Comparison of ENCODE assay signal across 16 cellular contexts in the genomic region with DNA sequence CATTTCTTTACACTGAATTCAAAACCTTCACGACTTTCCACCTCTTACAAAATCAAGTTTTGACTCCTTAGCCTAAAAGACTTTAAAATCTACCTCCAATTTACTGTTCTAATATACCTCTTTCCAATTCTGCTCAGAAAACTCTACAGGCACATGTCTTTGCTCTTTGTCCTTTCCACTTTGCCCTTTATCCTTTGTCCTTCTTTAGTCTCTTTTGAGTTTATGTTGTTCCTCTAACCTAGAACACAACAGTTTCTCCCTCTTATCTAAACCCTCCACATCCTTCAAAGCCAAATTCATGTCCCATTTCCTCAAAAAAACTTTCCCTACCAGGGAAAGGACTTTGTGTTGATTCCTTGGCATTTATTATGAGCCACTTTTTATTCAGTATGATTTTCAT. TPM values are rescaled to one million over a fixed set of nuclear protein-coding genes. Genes with fewer than 3 reads are reported as not detected.
DNase-seq lines count a peak whose midpoint lies in the region; ATAC-seq, FAIRE-seq and TF ChIP-seq lines count a peak whose summit lies in the region.
"Had no signal": no experiment of that assay in that cellular context is flagged by ENCODE, and none has a peak within 500 bp of the region (broad histone marks: within the 10 kb centered on the region; RNA-seq: fewer than 3 reads in every experiment).

No MANE protein-coding gene starts in this region.

- H3K36me3 ChIP-seq in PC-9 (ENCODE audit: low read depth) (0 out of 2 replicates have a peak, but pooled peaks cover 4% of the 10 kb centered on the region), iPS-15b (ENCODE audit: control insufficient read depth, insufficient read depth, low read length) (no peaks in the 10 kb centered on the region)

- H3K4me3 ChIP-seq in PC-9 (peak overlapping the region; percentile 86; the same call in 1 of the 2 replicates), iPS-15b (ENCODE audit: low read depth, low read length) (peak overlapping the region; percentile 1)

- H3K27me3 ChIP-seq in PC-9 (ENCODE audit: insufficient read depth, low read depth) (no peaks in the 10 kb centered on the region), iPS-15b (ENCODE audit: control insufficient read depth, insufficient read depth, low read length) (no peaks in the 10 kb centered on the region)

- no peak for FAIRE-seq in GM19239 (lab: Jason Lieb, UNC)
- FAIRE-seq: endothelial cell of umbilical vein, frontal cortex had no signal

- POLR2A ChIA-PET in PC-9 (lab: Charles Lee; ENCODE audit: unreplicated experiment): no interaction called here

- no peaks in the 10 kb centered on the region for H3K27me3 Mint-ChIP-seq in stimulated activated naive CD8-positive, alpha-beta T cell treated with anti-CD3 and anti-CD28 coated beads, Interleukin-15, Interleukin-2, amounts not matched to agents 100 ng/mL and 50 ng/mL, for 24 hours
- H3K27me3 Mint-ChIP-seq in stimulated activated naive CD8-positive, alpha-beta T cell treated with anti-CD3 and anti-CD28 coated beads, Interleukin-15, amount 100 ng/mL, for 72 hours: no peaks in the 10 kb centered on the region
- H3K27me3 Mint-ChIP-seq in stimulated activated naive B cell treated with anti-CD40 and anti-IgM and Interleukin-4, amounts not matched to agents 10 μg/mL and 1 μg/mL and 100 μg/mL, for 72 hours: no peaks in the 10 kb centered on the region

- H3K4me3 Mint-ChIP-seq in stimulated activated naive CD8-positive, alpha-beta T cell treated with anti-CD3 and anti-CD28 coated beads, Interleukin-15, Interleukin-2, amounts not matched to agents 100 ng/mL and 50 ng/mL, for 24 hours: peak overlapping the region; percentile 12
- H3K4me3 Mint-ChIP-seq in stimulated activated naive CD8-positive, alpha-beta T cell treated with anti-CD3 and anti-CD28 coated beads, Interleukin-15, amount 100 ng/mL, for 72 hours: no peak overlapping the region
- no peak overlapping the region for H3K4me3 Mint-ChIP-seq in stimulated activated naive B cell treated with anti-CD40 and anti-IgM and Interleukin-4, amounts not matched to agents 10 μg/mL and 1 μg/mL and 100 μg/mL, for 72 hours

- H3K9ac ChIP-seq in iPS-15b (ENCODE audit: low read depth, low read length): no peak overlapping the region

- no peak overlapping the region for H3K27ac ChIP-seq in PC-9

- H3K9me3 ChIP-seq in PC-9 (ENCODE audit: insufficient read depth, low read depth): no peaks in the 10 kb centered on the region
- H3K9me3 ChIP-seq in iPS-15b (ENCODE audit: control insufficient read depth, insufficient read depth, low read length): no peaks in the 10 kb centered on the region

- H3K9me3 Mint-ChIP-seq in stimulated activated naive CD8-positive, alpha-beta T cell treated with anti-CD3 and anti-CD28 coated beads, Interleukin-15, Interleukin-2, amounts not matched to agents 100 ng/mL and 50 ng/mL, for 24 hours: no peaks in the 10 kb centered on the region
- no peaks in the 10 kb centered on the region for H3K9me3 Mint-ChIP-seq in stimulated activated naive CD8-positive, alpha-beta T cell treated with anti-CD3 and anti-CD28 coated beads, Interleukin-15, amount 100 ng/mL, for 72 hours
- H3K9me3 Mint-ChIP-seq in stimulated activated naive B cell treated with anti-CD40 and anti-IgM and Interleukin-4, amounts not matched to agents 10 μg/mL and 1 μg/mL and 100 μg/mL, for 72 hours: no peaks in the 10 kb centered on the region
- H3K9me3 Mint-ChIP-seq: stimulated activated effector memory CD8-positive, alpha-beta T cell treated with anti-CD3 and anti-CD28 coated beads, Interleukin-12 subunit alpha, Interleukin-12 subunit beta, amount 100 ng/mL, for 72 hours had no signal

- no peak overlapping the region for H2AFZ ChIP-seq in PC-9

- no peak for DNase-seq in stimulated activated naive CD8-positive, alpha-beta T cell treated with anti-CD3 and anti-CD28 coated beads, Interleukin-15, amount 100 ng/mL, for 72 hours
- DNase-seq in PC-9: no peak
- no peak for DNase-seq in GM19239 (ENCODE audit: insufficient read length, low spot score)
- DNase-seq in SHP77 treated with DMSO at 0.1 percent for 48 hours (lab: John Stamatoyannopoulos, UW): no peak
- no peak for DNase-seq in stimulated activated naive B cell treated with anti-CD40 and anti-IgM and Interleukin-4, amounts not matched to agents 10 μg/mL and 1 μg/mL and 100 μg/mL, for 72 hours
- DNase-seq: activated CD4-positive, alpha-beta T cell treated with anti-CD3 and anti-CD28 coated beads, Interleukin-2, amount 50 U/mL, for 1 hour; amniotic stem cell; NCI-H345; SHP77; T1000 had no signal

- peaks cover 19% of the 10 kb centered on the region for H3K79me2 ChIP-seq in PC-9 (ENCODE audit: low read depth)

- ATAC-seq in stimulated activated naive CD8-positive, alpha-beta T cell treated with anti-CD3 and anti-CD28 coated beads, Interleukin-15, amount 100 ng/mL, for 72 hours: no peak
- ATAC-seq in HG02938 (IDR thresholded peaks at IDR 0.05; ENCODE audit: unreplicated experiment): no peak
- ATAC-seq in stimulated activated naive B cell treated with anti-CD40 and anti-IgM and Interleukin-4, amounts not matched to agents 10 μg/mL and 1 μg/mL and 100 μg/mL, for 72 hours (replicated peaks): no peak
- ATAC-seq: stimulated activated effector memory CD8-positive, alpha-beta T cell treated with anti-CD3 and anti-CD28 coated beads, Interleukin-12 subunit alpha, Interleukin-12 subunit beta, amount 100 ng/mL, for 72 hours had no signal

- TF ChIP-seq CTCF in PC-9 (conservative IDR thresholded peaks at IDR 0.05): no peak

- CTCF ChIA-PET in PC-9 (lab: Charles Lee): no interaction called here

- H3K4me2 ChIP-seq in PC-9: peak overlapping the region; percentile 96

- no peaks in the 10 kb centered on the region for H3K9me2 ChIP-seq in PC-9 (ENCODE audit: insufficient read depth)

- no peak overlapping the region for H3K27ac Mint-ChIP-seq in stimulated activated naive CD8-positive, alpha-beta T cell treated with anti-CD3 and anti-CD28 coated beads, Interleukin-15, Interleukin-2, amounts not matched to agents 100 ng/mL and 50 ng/mL, for 24 hours
- no peak overlapping the region for H3K27ac Mint-ChIP-seq in stimulated activated naive CD8-positive, alpha-beta T cell treated with anti-CD3 and anti-CD28 coated beads, Interleukin-15, amount 100 ng/mL, for 72 hours
- H3K27ac Mint-ChIP-seq in stimulated activated naive B cell treated with anti-CD40 and anti-IgM and Interleukin-4, amounts not matched to agents 10 μg/mL and 1 μg/mL and 100 μg/mL, for 72 hours: no peak overlapping the region

- peaks cover 12% of the 10 kb centered on the region for H3K36me3 Mint-ChIP-seq in stimulated activated naive CD8-positive, alpha-beta T cell treated with anti-CD3 and anti-CD28 coated beads, Interleukin-15, Interleukin-2, amounts not matched to agents 100 ng/mL and 50 ng/mL, for 24 hours (ENCODE audit: low read depth)
- H3K36me3 Mint-ChIP-seq in stimulated activated naive B cell treated with anti-CD40 and anti-IgM and Interleukin-4, amounts not matched to agents 10 μg/mL and 1 μg/mL and 100 μg/mL, for 72 hours: peaks cover 11 to 22% of the 10 kb centered on the region in 2 donors

- intact Hi-C loops in PC-9 (cut with micrococcal nuclease; ENCODE audit: unreplicated experiment): no loop called here

- no peaks in the 10 kb centered on the region for H4K20me1 ChIP-seq in PC-9 (ENCODE audit: insufficient read depth)

- peaks cover 20% of the 10 kb centered on the region for H3K4me1 ChIP-seq in PC-9 (replicated peaks; ENCODE audit: insufficient read depth)
- H3K4me1 ChIP-seq in iPS-15b (ENCODE audit: control insufficient read depth, insufficient read depth, low read length): peaks cover 5% of the 10 kb centered on the region

- H3K4me1 Mint-ChIP-seq in stimulated activated naive CD8-positive, alpha-beta T cell treated with anti-CD3 and anti-CD28 coated beads, Interleukin-15, Interleukin-2, amounts not matched to agents 100 ng/mL and 50 ng/mL, for 24 hours (ENCODE audit: low read depth): peaks cover 33% of the 10 kb centered on the region
- H3K4me1 Mint-ChIP-seq in stimulated activated naive CD8-positive, alpha-beta T cell treated with anti-CD3 and anti-CD28 coated beads, Interleukin-15, amount 100 ng/mL, for 72 hours: peaks cover 34% of the 10 kb centered on the region
- H3K4me1 Mint-ChIP-seq in stimulated activated naive B cell treated with anti-CD40 and anti-IgM and Interleukin-4, amounts not matched to agents 10 μg/mL and 1 μg/mL and 100 μg/mL, for 72 hours: peaks cover 18 to 32% of the 10 kb centered on the region in 2 donors

- BruUV-seq in PC-9 (replicated peaks; lab: Mats Ljungman, UMichigan): no TSS peak

- H3F3A ChIP-seq in PC-9 (ENCODE audit: insufficient read depth, low read depth): peaks cover 25% of the 10 kb centered on the region; the same call in 1 of the 2 replicates

RNA-seq across cellular contexts. Expression of a gene that starts 1.4 kb away (rescaled TPM):
- 3.8 and 4.7 TPM in 2 replicates for total RNA-seq in PC-9 (2021)

RNA-seq across cellular contexts. Expression of a gene that starts 5.8 kb away (rescaled TPM):
- total RNA-seq in PC-9 (2021): 61.9 and 85.5 TPM in 2 replicates

RNA-seq across cellular contexts. Expression of a gene that starts 46.1 kb away (rescaled TPM):
- 35.3 and 36.1 TPM in 2 replicates for total RNA-seq in PC-9 (2021)
